ENCODE assay signal across 22 cellular contexts in the genomic region with DNA sequence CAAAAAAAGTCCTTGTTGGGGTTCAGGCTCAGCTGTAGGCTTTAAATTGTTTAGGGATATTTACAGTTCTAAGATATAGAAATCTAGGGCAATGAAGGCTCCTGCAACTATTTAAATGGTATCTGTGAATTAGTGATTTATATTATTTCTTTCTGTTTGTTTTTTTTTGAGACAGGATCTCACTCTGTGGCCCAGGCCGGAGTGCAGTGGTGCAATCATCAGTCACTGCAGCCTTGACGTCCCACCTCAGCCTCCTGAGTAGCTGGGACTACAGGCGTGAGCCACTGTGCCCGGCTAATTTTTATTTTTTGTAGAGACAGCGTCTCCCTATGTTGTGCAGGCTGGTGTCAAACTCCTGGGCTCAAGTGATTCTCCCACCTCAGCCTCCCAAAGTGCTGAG.
"Had no signal": no experiment of that assay in that cellular context is flagged by ENCODE, and none has a peak within 500 bp of the region (broad histone marks: within the 10 kb centered on the region; RNA-seq: fewer than 3 reads in every experiment).

No MANE protein-coding gene starts in this region.

- H3K4me3 ChIP-seq: adrenal gland, breast epithelium, coronary artery, heart left ventricle, left ventricle myocardium inferior, sigmoid colon, tibial artery had no signal

- H3K9me3 Mint-ChIP-seq: activated naive CD4-positive, alpha-beta T cell treated with anti-CD3 and anti-CD28 coated beads, Interleukin-2, amount 50 U/mL, for 72 hours; naive thymus-derived CD8-positive, alpha-beta T cell had no signal

- H3K79me2 ChIP-seq: parathyroid adenoma had no signal

- FAIRE-seq: astrocyte, endometrium, frontal cortex had no signal

- DNase-seq: activated CD4-positive, alpha-beta T cell treated with anti-CD3 and anti-CD28 coated beads for 1 hour; activated CD8-positive, alpha-beta memory T cell treated with anti-CD3 and anti-CD28 coated beads for 24 hours; activated gamma-delta T cell treated with Interleukin-2 at 50 U/mL for 16 hours; adrenal gland; erythroblast; left ventricle myocardium inferior; mammary epithelial cell; naive thymus-derived CD8-positive, alpha-beta T cell; sigmoid colon; stimulated activated naive CD4-positive, alpha-beta T cell treated with Interleukin-2 at 50 U/mL for 16 hours; T-helper 2 cell; tibial artery had no signal

- H3K27me3 ChIP-seq: adrenal gland, breast epithelium, heart left ventricle, neutrophil, sigmoid colon, tibial artery had no signal

- H3K4me3 Mint-ChIP-seq: naive thymus-derived CD8-positive, alpha-beta T cell had no signal

- H3K9ac ChIP-seq: parathyroid adenoma had no signal

- ATAC-seq: activated naive CD4-positive, alpha-beta T cell treated with anti-CD3 and anti-CD28 coated beads, Interleukin-2, amount 50 U/mL, for 72 hours; naive thymus-derived CD8-positive, alpha-beta T cell had no signal

- H3K36me3 Mint-ChIP-seq: activated naive CD4-positive, alpha-beta T cell treated with anti-CD3 and anti-CD28 coated beads, Interleukin-2, amount 50 U/mL, for 72 hours; naive thymus-derived CD8-positive, alpha-beta T cell had no signal

- H3K9me3 ChIP-seq: adrenal gland, breast epithelium, heart left ventricle, left ventricle myocardium inferior, neutrophil, sigmoid colon, tibial artery had no signal

- H3K4me1 ChIP-seq: breast epithelium, parathyroid adenoma had no signal

- H3K27ac ChIP-seq: adrenal gland, breast epithelium, coronary artery, left ventricle myocardium inferior, neutrophil, parathyroid adenoma, sigmoid colon, tibial artery, VCaP had no signal

- H3K36me3 ChIP-seq: adrenal gland, breast epithelium, heart left ventricle, left ventricle myocardium inferior, neutrophil, sigmoid colon, tibial artery had no signal
